Comparison of ENCODE assay signal across 19 cellular contexts in genomic region chr7:150982348-150982747, GRCh38. TPM values are rescaled to one million over a fixed set of nuclear protein-coding genes. Genes with fewer than 3 reads are reported as not detected.
"Had no signal": no experiment of that assay in that cellular context is flagged by ENCODE, and none has a peak within 500 bp of the region (broad histone marks: within the 10 kb centered on the region; RNA-seq: fewer than 3 reads in every experiment).

No MANE protein-coding gene starts in this region.

- ATAC-seq: mucosa of descending colon; naive thymus-derived CD4-positive, alpha-beta T cell had no signal

- H3K4me3 ChIP-seq: lung, mucosa of descending colon, skin epidermis, suprapubic skin had no signal

- DNase-seq: activated CD4-positive, alpha-beta T cell treated with anti-CD3 and anti-CD28 coated beads, Interleukin-2, amount 10 ng/mL, durations not matched to agents 7 days and 5 days; activated naive CD4-positive, alpha-beta T cell; activated naive CD8-positive, alpha-beta T cell treated with anti-CD3 and anti-CD28 coated beads, Interleukin-2, amount 10 ng/mL, durations not matched to agents 7 days and 5 days; aorta; endodermal cell; erythroblast; mucosa of descending colon; naive thymus-derived CD4-positive, alpha-beta T cell; stimulated activated CD4-positive, alpha-beta T cell treated with anti-CD3 and anti-CD28 coated beads, Interleukin-15, amount 100 ng/mL, for 24 hours; stimulated activated CD4-positive, alpha-beta T cell treated with anti-CD3 and anti-CD28 coated beads, Interleukin-4, amount 100 ng/mL, for 4 hours; stimulated activated CD8-positive, alpha-beta memory T cell treated with anti-CD3 and anti-CD28 coated beads, Interleukin-4, amount 100 ng/mL, for 48 hours; stimulated activated naive CD4-positive, alpha-beta T cell treated with Interleukin-2 at 50 U/mL for 16 hours; T-helper 9 cell had no signal

- H3K36me3 ChIP-seq: suprapubic skin had no signal

- H3K27ac ChIP-seq: parathyroid adenoma, skin epidermis, suprapubic skin had no signal

- H3K79me2 ChIP-seq: parathyroid adenoma had no signal

- H3K9me3 ChIP-seq: mucosa of descending colon, suprapubic skin had no signal

- H3K9ac ChIP-seq: parathyroid adenoma had no signal

- H2AFZ ChIP-seq: parathyroid adenoma had no signal

RNA-seq across cellular contexts. Expression of gene KCNH2, which starts 4.2 kb away (rescaled TPM):
- total RNA-seq: dermis microvascular lymphatic vessel endothelial cell, glomerular endothelial cell had no signal

RNA-seq across cellular contexts. Expression of gene ATG9B, which starts 41.9 kb away (rescaled TPM):
- total RNA-seq: glomerular endothelial cell had no signal
- polyA plus RNA-seq: aorta had no signal
